ENCODE assay signal across 23 cellular contexts in the genomic region with DNA sequence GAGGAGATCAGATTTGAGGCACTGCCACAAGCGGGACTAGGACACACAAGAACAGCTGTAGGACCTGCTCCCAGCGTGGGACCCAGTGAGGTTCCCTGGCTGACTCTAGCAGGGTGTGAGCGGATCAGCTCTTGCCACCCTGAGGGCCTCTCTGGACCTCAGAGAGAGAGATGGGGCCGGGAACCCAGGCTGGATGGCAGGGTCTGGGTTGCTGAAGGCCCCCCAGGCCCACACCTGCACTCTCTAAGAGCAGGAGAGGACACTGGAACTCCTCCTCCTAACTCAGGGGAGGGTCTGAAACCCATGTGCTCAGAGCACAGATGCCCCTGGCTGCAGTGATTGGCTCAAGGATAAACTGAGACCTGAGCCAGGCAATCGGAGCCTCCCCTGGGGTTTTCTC. TPM values are rescaled to one million over a fixed set of nuclear protein-coding genes. Genes with fewer than 3 reads are reported as not detected.
A peak's percentile ranks its signal among the peaks of the same experiment; 100 is the strongest.
DNase-seq lines count a peak whose midpoint lies in the region; TF ChIP-seq lines count a peak whose summit lies in the region.
"Had no signal": no experiment of that assay in that cellular context is flagged by ENCODE, and none has a peak within 500 bp of the region (broad histone marks: within the 10 kb centered on the region; RNA-seq: fewer than 3 reads in every experiment).

No MANE protein-coding gene starts in this region.

- no peak for DNase-seq in activated CD4-positive, alpha-beta memory T cell treated with anti-CD3 and anti-CD28 coated beads for 36 hours
- DNase-seq in activated CD4-positive, alpha-beta memory T cell treated with anti-CD3 and anti-CD28 coated beads, Interleukin-2, amount 10 ng/mL, durations not matched to agents 7 days and 5 days = no peak
- DNase-seq in activated T-helper 2 cell treated with anti-CD3 and anti-CD28 coated beads, Interferon-gamma antibody, Interleukin-2, Interleukin-4, amounts not matched to agents 10 μg/mL and 5 μg/mL and 100 μg/mL, durations not matched to agents 14 hours and 24 hours and 36 hours (ENCODE audit: low spot score) = no peak
- DNase-seq in osteoblast (ENCODE audit: insufficient read length, low spot score, missing footprints) (peak; percentile 66), T-helper 2 cell (no peak), amygdala (lab: John Stamatoyannopoulos, UW) (no peak), AML-193 (lab: John Stamatoyannopoulos, UW) (no peak)
- DNase-seq: activated CD4-positive, alpha-beta T cell treated with anti-CD3 and anti-CD28 coated beads for 48 hours; caudate nucleus; cortex of kidney; effector memory CD8-positive, alpha-beta T cell; MM.1S; NCI-H1105 treated with DMSO at 0.1 percent for 48 hours; NCI-H1930; NCI-H526 treated with DMSO at 0.1 percent for 48 hours; pancreas; SHP77 treated with DMSO at 0.1 percent for 48 hours; stimulated activated naive CD8-positive, alpha-beta T cell treated with anti-CD3 and anti-CD28 coated beads, Interleukin-15, amount 100 ng/mL, for 72 hours; tibial artery had no signal

- H3K27ac Mint-ChIP-seq in activated CD4-positive, alpha-beta memory T cell treated with anti-CD3 and anti-CD28 coated beads for 36 hours = peak overlapping the region; percentile 97
- H3K27ac Mint-ChIP-seq in activated CD4-positive, alpha-beta memory T cell treated with anti-CD3 and anti-CD28 coated beads, Interleukin-2, amount 10 ng/mL, durations not matched to agents 7 days and 5 days = no peak overlapping the region
- H3K27ac Mint-ChIP-seq in activated T-helper 2 cell treated with anti-CD3 and anti-CD28 coated beads, Interferon-gamma antibody, Interleukin-2, Interleukin-4, amounts not matched to agents 10 μg/mL and 5 μg/mL and 100 μg/mL, durations not matched to agents 14 hours and 24 hours and 36 hours = peak overlapping the region; percentile 42
- H3K27ac Mint-ChIP-seq: activated naive CD4-positive, alpha-beta T cell treated with anti-CD3 and anti-CD28 coated beads, Interleukin-2, amount 50 U/mL, for 24 hours had no signal

- H3K36me3 Mint-ChIP-seq in activated CD4-positive, alpha-beta memory T cell treated with anti-CD3 and anti-CD28 coated beads for 36 hours = peaks cover 78% of the 10 kb centered on the region
- H3K36me3 Mint-ChIP-seq in activated CD4-positive, alpha-beta memory T cell treated with anti-CD3 and anti-CD28 coated beads, Interleukin-2, amount 10 ng/mL, durations not matched to agents 7 days and 5 days (ENCODE audit: low read depth) = peaks cover 77% of the 10 kb centered on the region
- peaks cover 81% of the 10 kb centered on the region for H3K36me3 Mint-ChIP-seq in activated T-helper 2 cell treated with anti-CD3 and anti-CD28 coated beads, Interferon-gamma antibody, Interleukin-2, Interleukin-4, amounts not matched to agents 10 μg/mL and 5 μg/mL and 100 μg/mL, durations not matched to agents 14 hours and 24 hours and 36 hours (ENCODE audit: low read depth)

- H4K20me1 ChIP-seq in osteoblast (ENCODE audit: insufficient read depth, low read length) = peaks cover 32% of the 10 kb centered on the region

- H3K9me3 ChIP-seq in osteoblast (ENCODE audit: low read depth, low read length) = no peaks in the 10 kb centered on the region
- H3K9me3 ChIP-seq: pancreas, tibial artery, vagina had no signal

- TF ChIP-seq POLR2A in GM18951 (IDR thresholded peaks at IDR 0.05; ENCODE audit: extremely low read depth, insufficient read depth, insufficient read length) = peak; percentile 30

- intact Hi-C loops in activated CD4-positive, alpha-beta memory T cell treated with anti-CD3 and anti-CD28 coated beads for 36 hours (cut with micrococcal nuclease) = loop anchor here (2.0 kb wide), 1 partner anchor 19 kb away; the partner anchor contains the start of genes ATF5 and NUP62
- intact Hi-C loops in activated T-helper 2 cell treated with anti-CD3 and anti-CD28 coated beads, Interferon-gamma antibody, Interleukin-2, Interleukin-4, amounts not matched to agents 10 μg/mL and 5 μg/mL and 100 μg/mL, durations not matched to agents 14 hours and 24 hours and 36 hours (cut with micrococcal nuclease) = loop anchor here (2.0 kb wide), 1 partner anchor 13 kb away; the partner anchor contains the start of gene IL4I1

- no peak overlapping the region for H3K4me2 ChIP-seq in osteoblast (ENCODE audit: insufficient read depth, low read length)

- H3K27me3 ChIP-seq in osteoblast (ENCODE audit: insufficient read depth, low read length) = no peaks in the 10 kb centered on the region
- H3K27me3 ChIP-seq: pancreas, tibial artery, vagina had no signal

- H3K4me1 ChIP-seq in osteoblast (ENCODE audit: insufficient read depth, low read length) = peaks cover 3% of the 10 kb centered on the region
- H3K4me1 ChIP-seq: pancreas, vagina had no signal

- no peak for TF ChIP-seq CTCF in osteoblast (IDR thresholded peaks at IDR 0.05; ENCODE audit: extremely low read depth, low read depth, low read length)

- H3K27me3 Mint-ChIP-seq in activated CD4-positive, alpha-beta memory T cell treated with anti-CD3 and anti-CD28 coated beads for 36 hours = no peaks in the 10 kb centered on the region
- no peaks in the 10 kb centered on the region for H3K27me3 Mint-ChIP-seq in activated CD4-positive, alpha-beta memory T cell treated with anti-CD3 and anti-CD28 coated beads, Interleukin-2, amount 10 ng/mL, durations not matched to agents 7 days and 5 days
- H3K27me3 Mint-ChIP-seq in activated T-helper 2 cell treated with anti-CD3 and anti-CD28 coated beads, Interferon-gamma antibody, Interleukin-2, Interleukin-4, amounts not matched to agents 10 μg/mL and 5 μg/mL and 100 μg/mL, durations not matched to agents 14 hours and 24 hours and 36 hours (ENCODE audit: low read depth) = no peaks in the 10 kb centered on the region
- H3K27me3 Mint-ChIP-seq: activated naive CD4-positive, alpha-beta T cell treated with anti-CD3 and anti-CD28 coated beads, Interleukin-2, amount 50 U/mL, for 24 hours; effector memory CD8-positive, alpha-beta T cell; memory B cell; stimulated activated naive CD8-positive, alpha-beta T cell treated with anti-CD3 and anti-CD28 coated beads, Interleukin-15, amount 100 ng/mL, for 72 hours had no signal

- POLR2A ChIA-PET in activated CD4-positive, alpha-beta memory T cell treated with anti-CD3 and anti-CD28 coated beads for 36 hours (lab: Charles Lee) = interaction anchor here (0.6 to 3.6 kb wide), 2 partner anchors 15 to 799 kb away, joined by 3 to 77 read pairs; partner anchors contain the start of gene IL4I1
- POLR2A ChIA-PET in activated CD4-positive, alpha-beta memory T cell treated with anti-CD3 and anti-CD28 coated beads, Interleukin-2, amount 10 ng/mL, durations not matched to agents 7 days and 5 days (lab: Charles Lee) = interaction anchor here (1.3 kb wide), 1 partner anchor 18 kb away, joined by 4 read pairs; the partner anchor contains the start of gene ATF5

- no peak overlapping the region for H3K4me3 ChIP-seq in osteoblast (ENCODE audit: insufficient read depth, low read length)
- H3K4me3 ChIP-seq: pancreas, tibial artery, vagina had no signal

- H3K9me3 Mint-ChIP-seq in activated CD4-positive, alpha-beta memory T cell treated with anti-CD3 and anti-CD28 coated beads for 36 hours = no peaks in the 10 kb centered on the region
- H3K9me3 Mint-ChIP-seq in activated CD4-positive, alpha-beta memory T cell treated with anti-CD3 and anti-CD28 coated beads, Interleukin-2, amount 10 ng/mL, durations not matched to agents 7 days and 5 days = no peaks in the 10 kb centered on the region
- H3K9me3 Mint-ChIP-seq in activated T-helper 2 cell treated with anti-CD3 and anti-CD28 coated beads, Interferon-gamma antibody, Interleukin-2, Interleukin-4, amounts not matched to agents 10 μg/mL and 5 μg/mL and 100 μg/mL, durations not matched to agents 14 hours and 24 hours and 36 hours = no peaks in the 10 kb centered on the region
- H3K9me3 Mint-ChIP-seq: activated naive CD4-positive, alpha-beta T cell treated with anti-CD3 and anti-CD28 coated beads, Interleukin-2, amount 50 U/mL, for 24 hours; effector memory CD8-positive, alpha-beta T cell; memory B cell; stimulated activated naive CD8-positive, alpha-beta T cell treated with anti-CD3 and anti-CD28 coated beads, Interleukin-15, amount 100 ng/mL, for 72 hours had no signal

- CTCF ChIA-PET in activated CD4-positive, alpha-beta memory T cell treated with anti-CD3 and anti-CD28 coated beads for 36 hours (lab: Charles Lee) = interaction anchor here (0.7 to 3.7 kb wide), 2 partner anchors 20 to 28 kb away, joined by 3 to 11 read pairs; no protein-coding TSS in a partner anchor
- CTCF ChIA-PET in activated CD4-positive, alpha-beta memory T cell treated with anti-CD3 and anti-CD28 coated beads, Interleukin-2, amount 10 ng/mL, durations not matched to agents 7 days and 5 days (lab: Charles Lee) = no interaction called here

- H3K36me3 ChIP-seq in osteoblast (ENCODE audit: insufficient read depth, low read length) = peaks cover 46% of the 10 kb centered on the region

- H3K27ac ChIP-seq in osteoblast (ENCODE audit: low read depth, low read length) = no peak overlapping the region
- H3K27ac ChIP-seq: vagina had no signal

- in situ Hi-C loops in GM18951 (cut with MboI; ENCODE audit: low sequenced_read_pairs, unreplicated experiment) = no loop called here

- peaks cover 28% of the 10 kb centered on the region for H3K79me2 ChIP-seq in osteoblast (ENCODE audit: insufficient read depth, low read length)

- H3K4me3 Mint-ChIP-seq in activated CD4-positive, alpha-beta memory T cell treated with anti-CD3 and anti-CD28 coated beads for 36 hours = no peak overlapping the region
- no peak overlapping the region for H3K4me3 Mint-ChIP-seq in activated CD4-positive, alpha-beta memory T cell treated with anti-CD3 and anti-CD28 coated beads, Interleukin-2, amount 10 ng/mL, durations not matched to agents 7 days and 5 days
- H3K4me3 Mint-ChIP-seq in activated T-helper 2 cell treated with anti-CD3 and anti-CD28 coated beads, Interferon-gamma antibody, Interleukin-2, Interleukin-4, amounts not matched to agents 10 μg/mL and 5 μg/mL and 100 μg/mL, durations not matched to agents 14 hours and 24 hours and 36 hours (ENCODE audit: low read depth) = no peak overlapping the region
- H3K4me3 Mint-ChIP-seq: activated naive CD4-positive, alpha-beta T cell treated with anti-CD3 and anti-CD28 coated beads, Interleukin-2, amount 50 U/mL, for 24 hours; effector memory CD8-positive, alpha-beta T cell; memory B cell had no signal

- H2AFZ ChIP-seq in osteoblast (ENCODE audit: low read length) = no peak overlapping the region

- H3K4me1 Mint-ChIP-seq in activated CD4-positive, alpha-beta memory T cell treated with anti-CD3 and anti-CD28 coated beads for 36 hours (ENCODE audit: low read depth) = peaks cover 81% of the 10 kb centered on the region
- peaks cover 52% of the 10 kb centered on the region for H3K4me1 Mint-ChIP-seq in activated CD4-positive, alpha-beta memory T cell treated with anti-CD3 and anti-CD28 coated beads, Interleukin-2, amount 10 ng/mL, durations not matched to agents 7 days and 5 days
- H3K4me1 Mint-ChIP-seq in activated T-helper 2 cell treated with anti-CD3 and anti-CD28 coated beads, Interferon-gamma antibody, Interleukin-2, Interleukin-4, amounts not matched to agents 10 μg/mL and 5 μg/mL and 100 μg/mL, durations not matched to agents 14 hours and 24 hours and 36 hours (ENCODE audit: low read depth) = peaks cover 38% of the 10 kb centered on the region

RNA-seq across cellular contexts. Expression of gene IL4I1, which starts 13.5 kb away (rescaled TPM):
- 100 to 1,000 TPM; 108 to 111 TPM for total RNA-seq in activated CD4-positive, alpha-beta memory T cell treated with anti-CD3 and anti-CD28 coated beads for 36 hours
- total RNA-seq in activated CD4-positive, alpha-beta memory T cell treated with anti-CD3 and anti-CD28 coated beads, Interleukin-2, amount 10 ng/mL, durations not matched to agents 7 days and 5 days = 10 to 100 TPM; 25.7 to 26.4 TPM
- total RNA-seq in activated T-helper 2 cell treated with anti-CD3 and anti-CD28 coated beads, Interferon-gamma antibody, Interleukin-2, Interleukin-4, amounts not matched to agents 10 μg/mL and 5 μg/mL and 100 μg/mL, durations not matched to agents 14 hours and 24 hours and 36 hours = 42.3 and 42.4 TPM in 2 replicates
- 0.29 and 1.4 TPM in 2 replicates for total RNA-seq in osteoblast
- total RNA-seq: vagina had no signal

RNA-seq across cellular contexts. Expression of gene ATF5, which starts 18.8 kb away (rescaled TPM):
- 10 to 100 TPM; 24.5 to 25.8 TPM for total RNA-seq in activated CD4-positive, alpha-beta memory T cell treated with anti-CD3 and anti-CD28 coated beads for 36 hours
- total RNA-seq in activated CD4-positive, alpha-beta memory T cell treated with anti-CD3 and anti-CD28 coated beads, Interleukin-2, amount 10 ng/mL, durations not matched to agents 7 days and 5 days = 10 to 100 TPM; 19.6 to 20.0 TPM
- total RNA-seq in activated T-helper 2 cell treated with anti-CD3 and anti-CD28 coated beads, Interferon-gamma antibody, Interleukin-2, Interleukin-4, amounts not matched to agents 10 μg/mL and 5 μg/mL and 100 μg/mL, durations not matched to agents 14 hours and 24 hours and 36 hours = 26.0 and 28.3 TPM in 2 replicates
- 6.2 and 8.3 TPM in 2 replicates for total RNA-seq in osteoblast

RNA-seq across cellular contexts. Expression of gene NUP62, which starts 19.1 kb away (rescaled TPM):
- total RNA-seq in activated CD4-positive, alpha-beta memory T cell treated with anti-CD3 and anti-CD28 coated beads for 36 hours = 100 to 1,000 TPM; 160 to 171 TPM
- 100 to 1,000 TPM; 113 to 114 TPM for total RNA-seq in activated CD4-positive, alpha-beta memory T cell treated with anti-CD3 and anti-CD28 coated beads, Interleukin-2, amount 10 ng/mL, durations not matched to agents 7 days and 5 days
- 170 and 178 TPM in 2 replicates for total RNA-seq in activated T-helper 2 cell treated with anti-CD3 and anti-CD28 coated beads, Interferon-gamma antibody, Interleukin-2, Interleukin-4, amounts not matched to agents 10 μg/mL and 5 μg/mL and 100 μg/mL, durations not matched to agents 14 hours and 24 hours and 36 hours
- total RNA-seq in osteoblast = 21.2 and 22.8 TPM in 2 replicates

RNA-seq across cellular contexts. Expression of gene TBC1D17, which starts 32.7 kb away (rescaled TPM):
- total RNA-seq in activated CD4-positive, alpha-beta memory T cell treated with anti-CD3 and anti-CD28 coated beads for 36 hours = 10 to 100 TPM; 32.5 to 34.7 TPM
- 10 to 100 TPM; 42.3 to 47.6 TPM for total RNA-seq in activated CD4-positive, alpha-beta memory T cell treated with anti-CD3 and anti-CD28 coated beads, Interleukin-2, amount 10 ng/mL, durations not matched to agents 7 days and 5 days
- 40.0 and 42.3 TPM in 2 replicates for total RNA-seq in activated T-helper 2 cell treated with anti-CD3 and anti-CD28 coated beads, Interferon-gamma antibody, Interleukin-2, Interleukin-4, amounts not matched to agents 10 μg/mL and 5 μg/mL and 100 μg/mL, durations not matched to agents 14 hours and 24 hours and 36 hours
- total RNA-seq in osteoblast = 21.4 and 26.5 TPM in 2 replicates

RNA-seq across cellular contexts. Expression of gene AKT1S1, which starts 33.0 kb away (rescaled TPM):
- 10 to 100 TPM; 19.6 TPM for total RNA-seq in activated CD4-positive, alpha-beta memory T cell treated with anti-CD3 and anti-CD28 coated beads for 36 hours
- 10 to 100 TPM; 20.2 to 23.0 TPM for total RNA-seq in activated CD4-positive, alpha-beta memory T cell treated with anti-CD3 and anti-CD28 coated beads, Interleukin-2, amount 10 ng/mL, durations not matched to agents 7 days and 5 days
- total RNA-seq in activated T-helper 2 cell treated with anti-CD3 and anti-CD28 coated beads, Interferon-gamma antibody, Interleukin-2, Interleukin-4, amounts not matched to agents 10 μg/mL and 5 μg/mL and 100 μg/mL, durations not matched to agents 14 hours and 24 hours and 36 hours = 26.6 and 29.7 TPM in 2 replicates
- 13.3 and 13.4 TPM in 2 replicates for total RNA-seq in osteoblast

Comparison
In these comparisons a context has a peak if more than half of its experiments do, and no peak if none do; other contexts are left out.
1. RNA of gene IL4I1, which starts 13.5 kb away (total RNA-seq): 108 to 111 TPM in activated CD4-positive, alpha-beta memory T cell treated with anti-CD3 and anti-CD28 coated beads for 36 hours, 42.3 to 42.4 TPM in activated T-helper 2 cell treated with anti-CD3 and anti-CD28 coated beads, Interferon-gamma antibody, Interleukin-2, Interleukin-4, amounts not matched to agents 10 μg/mL and 5 μg/mL and 100 μg/mL, durations not matched to agents 14 hours and 24 hours and 36 hours and 25.7 to 26.4 TPM in activated CD4-positive, alpha-beta memory T cell treated with anti-CD3 and anti-CD28 coated beads, Interleukin-2, amount 10 ng/mL, durations not matched to agents 7 days and 5 days; 0.29 to 1.4 TPM in osteoblast; every median in the first group is over 10 times any median in the second.